In the genomic region with DNA sequence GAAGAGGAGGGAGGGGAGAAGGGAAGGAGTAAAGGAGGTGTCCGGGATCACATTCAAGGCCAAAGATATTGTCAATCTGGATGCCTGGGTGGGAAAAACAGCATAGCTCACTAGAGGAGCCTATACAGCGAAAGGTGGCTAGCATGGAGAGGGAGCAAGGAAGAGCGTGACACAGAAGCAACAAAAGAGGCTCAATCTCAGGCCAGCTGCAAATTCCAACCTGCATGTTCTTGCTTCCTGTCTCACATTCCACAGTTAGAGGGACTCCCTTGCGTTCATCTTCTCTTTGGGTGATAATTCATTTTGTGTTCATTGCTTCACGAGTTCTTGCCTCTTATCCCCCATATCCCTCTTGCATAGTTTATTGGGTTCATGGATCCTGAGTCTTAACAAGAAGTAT, we compare ENCODE assay signal across 21 cellular contexts. TPM values are rescaled to one million over a fixed set of nuclear protein-coding genes. Genes with fewer than 3 reads are reported as not detected.
DNase-seq lines count a peak whose midpoint lies in the region; ATAC-seq and TF ChIP-seq lines count a peak whose summit lies in the region.
"Had no signal": no experiment of that assay in that cellular context is flagged by ENCODE, and none has a peak within 500 bp of the region (broad histone marks: within the 10 kb centered on the region; RNA-seq: fewer than 3 reads in every experiment).

No MANE protein-coding gene starts in this region.

- H3K4me3 Mint-ChIP-seq in GM23338 (no peak overlapping the region), chondrocyte (ENCODE audit: unreplicated experiment) (no peak overlapping the region)
- no peak overlapping the region for H3K4me3 Mint-ChIP-seq in stimulated activated memory B cell treated with anti-CD40 and anti-IgM and Interleukin-4, amounts not matched to agents 10 μg/mL and 1 μg/mL and 100 μg/mL, for 72 hours
- H3K4me3 Mint-ChIP-seq: CD8-positive, alpha-beta memory T cell had no signal

- H3K9me2 ChIP-seq in GM23338 (ENCODE audit: insufficient read depth), result 0 out of 2 replicates have a peak, but pooled peaks cover 9% of the 10 kb centered on the region

- no peak for TF ChIP-seq CTCF in GM23338 (conservative IDR thresholded peaks at IDR 0.05; ENCODE audit: low read depth in 2 of 2)
- TF ChIP-seq CTCF in esophagus muscularis mucosa (IDR thresholded peaks at IDR 0.05), result no peak
- no peak for TF ChIP-seq CTCF in chondrocyte (IDR thresholded peaks at IDR 0.05)
- no peak for TF ChIP-seq CTCF in GM10248 (IDR thresholded peaks at IDR 0.05; ENCODE audit: control extremely low read depth, extremely low read depth, low read depth, missing control alignments)

- H3K4me1 ChIP-seq in GM23338 (ENCODE audit: insufficient read depth) (no peaks in the 10 kb centered on the region), esophagus muscularis mucosa (peaks cover 0 to 8% (median 2%) of the 10 kb centered on the region in 4 donors)

- no peaks in the 10 kb centered on the region for H3K79me2 ChIP-seq in GM23338 (replicated peaks; ENCODE audit: insufficient read depth)

- H3K4me1 Mint-ChIP-seq in GM23338 (peaks cover 12% of the 10 kb centered on the region; the same call in 2 of the 3 replicates), chondrocyte (ENCODE audit: low read depth) (peaks cover 8% of the 10 kb centered on the region)
- peaks cover 54% of the 10 kb centered on the region for H3K4me1 Mint-ChIP-seq in stimulated activated memory B cell treated with anti-CD40 and anti-IgM and Interleukin-4, amounts not matched to agents 10 μg/mL and 1 μg/mL and 100 μg/mL, for 72 hours

- H3K27ac Mint-ChIP-seq in GM23338 (peak overlapping the region; percentile 23; the same call in 1 of the 2 replicates), chondrocyte (ENCODE audit: unreplicated experiment) (no peak overlapping the region)
- H3K27ac Mint-ChIP-seq in stimulated activated memory B cell treated with anti-CD40 and anti-IgM and Interleukin-4, amounts not matched to agents 10 μg/mL and 1 μg/mL and 100 μg/mL, for 72 hours, result peak overlapping the region; percentile 67

- H3K4me3 ChIP-seq in GM23338 (no peak overlapping the region), esophagus muscularis mucosa (no peak overlapping the region)
- H3K4me3 ChIP-seq: Peyer's patch, SK-N-MC had no signal

- H3K36me3 ChIP-seq in GM23338 (ENCODE audit: insufficient read depth) (no peaks in the 10 kb centered on the region), esophagus muscularis mucosa (no peaks in the 10 kb centered on the region)
- H3K36me3 ChIP-seq: Peyer's patch had no signal

- no peak for TF ChIP-seq POLR2A in esophagus muscularis mucosa (IDR thresholded peaks at IDR 0.05; ENCODE audit: low read depth)

- intact Hi-C loops in esophagus muscularis mucosa (cut with DNase I), result no loop called here

- no peaks in the 10 kb centered on the region for H3F3A ChIP-seq in GM23338 (replicated peaks; ENCODE audit: low read depth)

- CTCF ChIA-PET in GM10248 (lab: Yijun Ruan, JAX), result interaction anchor here (0.9 to 1.2 kb wide), 3 partner anchors 13 to 65 kb away, joined by 3 to 5 read pairs (median 3); no protein-coding TSS in a partner anchor

- H3K9me3 Mint-ChIP-seq in GM23338, result no peaks in the 10 kb centered on the region
- H3K9me3 Mint-ChIP-seq in stimulated activated memory B cell treated with anti-CD40 and anti-IgM and Interleukin-4, amounts not matched to agents 10 μg/mL and 1 μg/mL and 100 μg/mL, for 72 hours, result peaks cover 1% of the 10 kb centered on the region
- no peaks in the 10 kb centered on the region for H3K9me3 Mint-ChIP-seq in chondrocyte (ENCODE audit: low read depth)
- H3K9me3 Mint-ChIP-seq: CD8-positive, alpha-beta memory T cell had no signal

- no peaks in the 10 kb centered on the region for H4K20me1 ChIP-seq in GM23338 (replicated peaks; ENCODE audit: insufficient read depth)

- no peaks in the 10 kb centered on the region for H3K9me3 ChIP-seq in esophagus muscularis mucosa
- H3K9me3 ChIP-seq: Peyer's patch had no signal

- DNase-seq in GM23338 (ENCODE audit: low spot score), result peak; percentile 58
- peak; percentile 47 for DNase-seq in esophagus muscularis mucosa (ENCODE audit: extremely low spot score)
- peak; percentile 18 for DNase-seq in left kidney (ENCODE audit: low read depth, low spot score)
- DNase-seq in chondrocyte (ENCODE audit: low spot score), result no peak
- DNase-seq in NOMO-1 treated with DMSO at 0.1 percent for 48 hours (lab: John Stamatoyannopoulos, UW; ENCODE audit: unreplicated experiment), result no peak
- no peak for DNase-seq in GM10248 (ENCODE audit: extremely low spot score)
- DNase-seq: CD8-positive, alpha-beta memory T cell; DMS79 treated with DMSO at 0.1 percent for 48 hours; NCI-H1048; NCI-H1417 treated with DMSO at 0.1 percent for 48 hours; NCI-H1694 treated with DMSO at 0.1 percent for 48 hours; NCI-H2081; NCI-H2227 treated with DMSO at 0.1 percent for 48 hours; Peyer's patch; SHP77 treated with DMSO at 0.1 percent for 48 hours had no signal

- H3K27me3 ChIP-seq in GM23338 (ENCODE audit: insufficient read depth), result no peaks in the 10 kb centered on the region
- H3K27me3 ChIP-seq in esophagus muscularis mucosa, result no peaks in the 10 kb centered on the region
- H3K27me3 ChIP-seq: Peyer's patch had no signal

- WGBS in esophagus muscularis mucosa, result 85% methylated on average over 5 of the region's 5 CpGs

- H3K27me3 Mint-ChIP-seq in GM23338 (ENCODE audit: insufficient read depth, low read depth, poor library complexity) (no peaks in the 10 kb centered on the region), chondrocyte (ENCODE audit: low read depth) (no peaks in the 10 kb centered on the region)
- H3K27me3 Mint-ChIP-seq in stimulated activated memory B cell treated with anti-CD40 and anti-IgM and Interleukin-4, amounts not matched to agents 10 μg/mL and 1 μg/mL and 100 μg/mL, for 72 hours, result no peaks in the 10 kb centered on the region
- H3K27me3 Mint-ChIP-seq: CD8-positive, alpha-beta memory T cell had no signal

- no peak for TF ChIP-seq EP300 in esophagus muscularis mucosa (IDR thresholded peaks at IDR 0.05)

- no peak overlapping the region for H3K27ac ChIP-seq in GM23338 (ENCODE audit: low read depth)
- no peak overlapping the region for H3K27ac ChIP-seq in esophagus muscularis mucosa (replicated peaks in 1 of 4)
- H3K27ac ChIP-seq: C4-2B, Peyer's patch, SK-N-MC had no signal

- no peak overlapping the region for H3K4me2 ChIP-seq in GM23338

- POLR2A ChIA-PET in GM10248 (lab: Yijun Ruan, JAX), result no interaction called here

- no peaks in the 10 kb centered on the region for H3K36me3 Mint-ChIP-seq in GM23338 (ENCODE audit: low read depth)
- peaks cover 1% of the 10 kb centered on the region for H3K36me3 Mint-ChIP-seq in stimulated activated memory B cell treated with anti-CD40 and anti-IgM and Interleukin-4, amounts not matched to agents 10 μg/mL and 1 μg/mL and 100 μg/mL, for 72 hours
- H3K36me3 Mint-ChIP-seq in chondrocyte (ENCODE audit: low read depth), result no peaks in the 10 kb centered on the region
- H3K36me3 Mint-ChIP-seq: CD8-positive, alpha-beta memory T cell had no signal

- ATAC-seq in GM23338 (peak; percentile 44; the same call in 2 of the 3 replicates), GM18517 (IDR thresholded peaks at IDR 0.05; ENCODE audit: unreplicated experiment) (no peak)
- ATAC-seq in stimulated activated memory B cell treated with anti-CD40 and anti-IgM and Interleukin-4, amounts not matched to agents 10 μg/mL and 1 μg/mL and 100 μg/mL, for 72 hours, result no peak

- H2AFZ ChIP-seq in GM23338, result peak overlapping the region; percentile 1; the same call in 1 of the 2 replicates

TF ChIP-seq in GM23338, 12 proteins besides CTCF, POLR2A, EP300 and RAD21 (continues in another document):
- no peak for TF ChIP-seq JUNB (IDR thresholded peaks at IDR 0.05; ENCODE audit: unreplicated experiment)
- TF ChIP-seq POLR2AphosphoS5 (IDR thresholded peaks at IDR 0.05; ENCODE audit: low read depth), result no peak
- TF ChIP-seq, protein P1, sequence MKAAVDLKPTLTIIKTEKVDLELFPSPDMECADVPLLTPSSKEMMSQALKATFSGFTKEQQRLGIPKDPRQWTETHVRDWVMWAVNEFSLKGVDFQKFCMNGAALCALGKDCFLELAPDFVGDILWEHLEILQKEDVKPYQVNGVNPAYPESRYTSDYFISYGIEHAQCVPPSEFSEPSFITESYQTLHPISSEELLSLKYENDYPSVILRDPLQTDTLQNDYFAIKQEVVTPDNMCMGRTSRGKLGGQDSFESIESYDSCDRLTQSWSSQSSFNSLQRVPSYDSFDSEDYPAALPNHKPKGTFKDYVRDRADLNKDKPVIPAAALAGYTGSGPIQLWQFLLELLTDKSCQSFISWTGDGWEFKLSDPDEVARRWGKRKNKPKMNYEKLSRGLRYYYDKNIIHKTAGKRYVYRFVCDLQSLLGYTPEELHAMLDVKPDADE (IDR thresholded peaks at IDR 0.05), result no peak
- TF ChIP-seq, protein P2, sequence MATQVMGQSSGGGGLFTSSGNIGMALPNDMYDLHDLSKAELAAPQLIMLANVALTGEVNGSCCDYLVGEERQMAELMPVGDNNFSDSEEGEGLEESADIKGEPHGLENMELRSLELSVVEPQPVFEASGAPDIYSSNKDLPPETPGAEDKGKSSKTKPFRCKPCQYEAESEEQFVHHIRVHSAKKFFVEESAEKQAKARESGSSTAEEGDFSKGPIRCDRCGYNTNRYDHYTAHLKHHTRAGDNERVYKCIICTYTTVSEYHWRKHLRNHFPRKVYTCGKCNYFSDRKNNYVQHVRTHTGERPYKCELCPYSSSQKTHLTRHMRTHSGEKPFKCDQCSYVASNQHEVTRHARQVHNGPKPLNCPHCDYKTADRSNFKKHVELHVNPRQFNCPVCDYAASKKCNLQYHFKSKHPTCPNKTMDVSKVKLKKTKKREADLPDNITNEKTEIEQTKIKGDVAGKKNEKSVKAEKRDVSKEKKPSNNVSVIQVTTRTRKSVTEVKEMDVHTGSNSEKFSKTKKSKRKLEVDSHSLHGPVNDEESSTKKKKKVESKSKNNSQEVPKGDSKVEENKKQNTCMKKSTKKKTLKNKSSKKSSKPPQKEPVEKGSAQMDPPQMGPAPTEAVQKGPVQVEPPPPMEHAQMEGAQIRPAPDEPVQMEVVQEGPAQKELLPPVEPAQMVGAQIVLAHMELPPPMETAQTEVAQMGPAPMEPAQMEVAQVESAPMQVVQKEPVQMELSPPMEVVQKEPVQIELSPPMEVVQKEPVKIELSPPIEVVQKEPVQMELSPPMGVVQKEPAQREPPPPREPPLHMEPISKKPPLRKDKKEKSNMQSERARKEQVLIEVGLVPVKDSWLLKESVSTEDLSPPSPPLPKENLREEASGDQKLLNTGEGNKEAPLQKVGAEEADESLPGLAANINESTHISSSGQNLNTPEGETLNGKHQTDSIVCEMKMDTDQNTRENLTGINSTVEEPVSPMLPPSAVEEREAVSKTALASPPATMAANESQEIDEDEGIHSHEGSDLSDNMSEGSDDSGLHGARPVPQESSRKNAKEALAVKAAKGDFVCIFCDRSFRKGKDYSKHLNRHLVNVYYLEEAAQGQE (IDR thresholded peaks at IDR 0.05; ENCODE audit: unreplicated experiment), result no peak

RNA-seq across cellular contexts. Expression of a gene that starts 3.0 kb away (rescaled TPM):
- total RNA-seq in GM23338 (2014; rRNA removed; shearing (Covaris generic)), result not detected in 2 replicates
- not detected in 2 replicates for polyA plus RNA-seq in GM23338 (2016; fragmentation: Nextera tagmentation; extraction: Ambion mirVana)
- not detected for total RNA-seq in esophagus muscularis mucosa
- not detected in 3 replicates for total RNA-seq in chondrocyte
- total RNA-seq: A673, NCI-H460 had no signal
- polyA plus RNA-seq: CD8-positive, alpha-beta memory T cell had no signal

Comparison
In these comparisons a context has a peak if more than half of its experiments do, and no peak if none do; other contexts are left out.
1. DNase-seq: peak in GM23338 (single experiment), esophagus muscularis mucosa (single experiment) and left kidney (single experiment); none in chondrocyte (single experiment), NOMO-1 treated with DMSO at 0.1 percent for 48 hours (single experiment) and GM10248 (single experiment).